1 cellular context compared by ENCODE assay signal in genomic region chr3:32046102-32046501, GRCh38.
TF ChIP-seq lines count a peak whose summit lies in the region.

No MANE protein-coding gene starts in this region.

TF ChIP-seq in HepG2, 621 proteins besides CTCF, POLR2A, EP300 and RAD21:
- TF ChIP-seq JDP2 (CRISPR knock-in tag; IDR thresholded peaks at IDR 0.05; ENCODE audit: borderline replicate concordance) (no peak), ZNF446 (CRISPR knock-in tag; IDR thresholded peaks at IDR 0.05) (no peak), ELK4 (CRISPR knock-in tag; IDR thresholded peaks at IDR 0.05; ENCODE audit: borderline replicate concordance) (no peak), ZNF770 (CRISPR knock-in tag; IDR thresholded peaks at IDR 0.05) (0 out of 2 replicates have a peak, but pooled peaks have one; percentile 16), MAFF (IDR thresholded peaks at IDR 0.05; ENCODE audit: low read depth, low read length) (0 out of 2 replicates have a peak, but pooled peaks have one; percentile 40), MAFK (conservative IDR thresholded peaks at IDR 0.05 in 1 of 2, IDR thresholded peaks at IDR 0.05 in 1 of 2; ENCODE audit: low read length in 2 of 2) (peak; percentile 64 to 78), GATAD2A (CRISPR knock-in tag; IDR thresholded peaks at IDR 0.05) (no peak), KLF16 (CRISPR knock-in tag; IDR thresholded peaks at IDR 0.05) (no peak), BHLHE40 (IDR thresholded peaks at IDR 0.05; ENCODE audit: low read length) (no peak)
TF ChIP-seq in HepG2: peak in this region for 3.
